ENCODE assay signal across 1 cellular context in the genomic region with DNA sequence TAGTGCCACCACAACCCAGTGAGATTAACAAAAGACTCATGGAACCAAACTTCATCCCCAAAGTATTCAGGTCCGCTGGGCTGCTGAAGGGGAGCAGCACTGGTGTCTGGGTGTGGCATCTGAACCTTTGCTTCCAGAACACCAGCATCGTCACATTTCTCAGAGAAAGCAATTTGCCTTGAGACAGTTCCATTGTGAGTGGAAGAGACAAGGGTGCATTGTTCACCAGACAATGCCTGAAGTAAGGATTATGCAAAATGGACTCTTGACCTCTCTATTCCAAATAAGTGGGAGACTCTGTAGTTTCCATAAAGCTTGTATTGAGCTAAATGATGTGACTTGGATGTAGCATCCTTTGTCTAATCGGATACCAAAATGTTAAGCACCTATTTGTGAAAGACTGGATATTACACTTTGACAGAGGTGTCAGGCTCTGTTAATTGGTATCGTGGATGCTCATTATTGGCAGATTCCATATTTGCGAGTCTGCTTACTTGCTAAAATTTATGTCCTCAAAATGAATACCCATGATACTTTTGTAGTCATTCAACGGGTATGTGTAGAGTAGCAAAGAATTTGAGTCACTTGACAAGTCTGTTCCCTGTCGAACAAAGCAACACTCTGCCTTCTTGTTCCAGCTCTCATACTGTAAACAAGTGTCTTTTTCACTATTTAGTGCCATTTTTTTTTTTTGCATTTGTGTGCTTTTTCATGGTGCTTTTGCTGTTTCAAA.
TF ChIP-seq lines count a peak whose summit lies in the region.

No MANE protein-coding gene starts in this region.

TF ChIP-seq in HepG2, 621 proteins besides CTCF, POLR2A, EP300 and RAD21 (continued from another document):
- TF ChIP-seq, protein P1, sequence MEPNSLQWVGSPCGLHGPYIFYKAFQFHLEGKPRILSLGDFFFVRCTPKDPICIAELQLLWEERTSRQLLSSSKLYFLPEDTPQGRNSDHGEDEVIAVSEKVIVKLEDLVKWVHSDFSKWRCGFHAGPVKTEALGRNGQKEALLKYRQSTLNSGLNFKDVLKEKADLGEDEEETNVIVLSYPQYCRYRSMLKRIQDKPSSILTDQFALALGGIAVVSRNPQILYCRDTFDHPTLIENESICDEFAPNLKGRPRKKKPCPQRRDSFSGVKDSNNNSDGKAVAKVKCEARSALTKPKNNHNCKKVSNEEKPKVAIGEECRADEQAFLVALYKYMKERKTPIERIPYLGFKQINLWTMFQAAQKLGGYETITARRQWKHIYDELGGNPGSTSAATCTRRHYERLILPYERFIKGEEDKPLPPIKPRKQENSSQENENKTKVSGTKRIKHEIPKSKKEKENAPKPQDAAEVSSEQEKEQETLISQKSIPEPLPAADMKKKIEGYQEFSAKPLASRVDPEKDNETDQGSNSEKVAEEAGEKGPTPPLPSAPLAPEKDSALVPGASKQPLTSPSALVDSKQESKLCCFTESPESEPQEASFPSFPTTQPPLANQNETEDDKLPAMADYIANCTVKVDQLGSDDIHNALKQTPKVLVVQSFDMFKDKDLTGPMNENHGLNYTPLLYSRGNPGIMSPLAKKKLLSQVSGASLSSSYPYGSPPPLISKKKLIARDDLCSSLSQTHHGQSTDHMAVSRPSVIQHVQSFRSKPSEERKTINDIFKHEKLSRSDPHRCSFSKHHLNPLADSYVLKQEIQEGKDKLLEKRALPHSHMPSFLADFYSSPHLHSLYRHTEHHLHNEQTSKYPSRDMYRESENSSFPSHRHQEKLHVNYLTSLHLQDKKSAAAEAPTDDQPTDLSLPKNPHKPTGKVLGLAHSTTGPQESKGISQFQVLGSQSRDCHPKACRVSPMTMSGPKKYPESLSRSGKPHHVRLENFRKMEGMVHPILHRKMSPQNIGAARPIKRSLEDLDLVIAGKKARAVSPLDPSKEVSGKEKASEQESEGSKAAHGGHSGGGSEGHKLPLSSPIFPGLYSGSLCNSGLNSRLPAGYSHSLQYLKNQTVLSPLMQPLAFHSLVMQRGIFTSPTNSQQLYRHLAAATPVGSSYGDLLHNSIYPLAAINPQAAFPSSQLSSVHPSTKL (CRISPR knock-in tag; IDR thresholded peaks at IDR 0.05) = peak; percentile 58
- no peak for TF ChIP-seq CBX2 (IDR thresholded peaks at IDR 0.05; ENCODE audit: low read depth, low read length)
- TF ChIP-seq CBX2 (CRISPR knock-in tag; IDR thresholded peaks at IDR 0.05; ENCODE audit: low read depth) = no peak
- no peak for TF ChIP-seq SOX6 (IDR thresholded peaks at IDR 0.05)
- peak; percentile 92 for TF ChIP-seq SOX6 (CRISPR knock-in tag; IDR thresholded peaks at IDR 0.05)
